20 cellular contexts compared by ENCODE assay signal in genomic region chr2:42340938-42341636, GRCh38. TPM values are rescaled to one million over a fixed set of nuclear protein-coding genes. Genes with fewer than 3 reads are reported as not detected.
DNase-seq lines count a peak whose midpoint lies in the region; ATAC-seq and TF ChIP-seq lines count a peak whose summit lies in the region.
"Had no signal": no experiment of that assay in that cellular context is flagged by ENCODE, and none has a peak within 500 bp of the region (broad histone marks: within the 10 kb centered on the region; RNA-seq: fewer than 3 reads in every experiment).

No MANE protein-coding gene starts in this region.

- no peaks in the 10 kb centered on the region for H4K20me1 ChIP-seq in GM23248 (ENCODE audit: insufficient read depth)

- H3K27ac Mint-ChIP-seq in CD4-positive, alpha-beta T cell, result peak overlapping the region; percentile 50
- peak overlapping the region; percentile 77 to 94 for H3K27ac Mint-ChIP-seq in activated naive CD4-positive, alpha-beta T cell treated with anti-CD3 and anti-CD28 coated beads, Interleukin-2, amount 50 U/mL, for 72 hours
- peak overlapping the region; percentile 69 for H3K27ac Mint-ChIP-seq in memory B cell

- DNase-seq in CD4-positive, alpha-beta T cell, result no peak
- no peak for DNase-seq in GM23248
- no peak for DNase-seq in activated naive CD4-positive, alpha-beta T cell treated with anti-CD3 and anti-CD28 coated beads, Interleukin-2, amount 50 U/mL, for 72 hours (ENCODE audit: low spot score in 2 of 2)
- DNase-seq in memory B cell (ENCODE audit: low spot score in 2 of 2), result no peak
- DNase-seq in stimulated activated CD8-positive, alpha-beta memory T cell treated with anti-CD3 and anti-CD28 coated beads, Interleukin-4, amount 100 ng/mL, for 48 hours, result no peak
- DNase-seq in occipital lobe (lab: John Stamatoyannopoulos, UW), result no peak
- no peak for DNase-seq in cerebellar cortex (ENCODE audit: low spot score)
- DNase-seq: amniotic stem cell, colonic mucosa, lower lobe of right lung, MV-4-11, NCI-H2107, NCI-H748 treated with DMSO at 0.1 percent for 48 hours, Peyer's patch, SW 1271 had no signal

- TF ChIP-seq CTCF in CD4-positive, alpha-beta T cell (IDR thresholded peaks at IDR 0.05), result no peak

- H3K27me3 ChIP-seq in CD4-positive, alpha-beta T cell (ENCODE audit: control insufficient read depth, insufficient read depth, low read length), result no peaks in the 10 kb centered on the region
- H3K27me3 ChIP-seq in GM23248 (replicated peaks; ENCODE audit: insufficient read depth), result no peaks in the 10 kb centered on the region
- H3K27me3 ChIP-seq: colonic mucosa, Peyer's patch had no signal

- H3K27me3 Mint-ChIP-seq in CD4-positive, alpha-beta T cell, result no peaks in the 10 kb centered on the region
- H3K27me3 Mint-ChIP-seq in memory B cell, result no peaks in the 10 kb centered on the region

- H3K36me3 ChIP-seq in GM23248 (ENCODE audit: low read depth), result no peaks in the 10 kb centered on the region
- H3K36me3 ChIP-seq: colonic mucosa had no signal

- H3K4me3 Mint-ChIP-seq in CD4-positive, alpha-beta T cell, result no peak overlapping the region
- no peak overlapping the region for H3K4me3 Mint-ChIP-seq in memory B cell
- H3K4me3 Mint-ChIP-seq: neural crest cell had no signal

- no peak overlapping the region for H3K4me3 ChIP-seq in GM23248
- H3K4me3 ChIP-seq: colonic mucosa, lower lobe of right lung, Peyer's patch, thoracic aorta had no signal

- peaks cover 17% of the 10 kb centered on the region for H3K4me1 ChIP-seq in GM23248 (ENCODE audit: insufficient read depth)
- H3K4me1 ChIP-seq: colonic mucosa had no signal

- peaks cover 30% of the 10 kb centered on the region for H3K4me1 Mint-ChIP-seq in CD4-positive, alpha-beta T cell (ENCODE audit: low read depth)
- peaks cover 12% of the 10 kb centered on the region for H3K4me1 Mint-ChIP-seq in memory B cell

- H3K9me3 ChIP-seq in CD4-positive, alpha-beta T cell (ENCODE audit: control insufficient read depth, low read length), result no peaks in the 10 kb centered on the region
- H3K9me3 ChIP-seq in GM23248 (ENCODE audit: low read depth), result no peaks in the 10 kb centered on the region
- H3K9me3 ChIP-seq: colonic mucosa, lower lobe of right lung, Peyer's patch, thoracic aorta had no signal

- intact Hi-C loops in CD4-positive, alpha-beta T cell (cut with DNase I, micrococcal nuclease), result no loop called here

- H3K9me2 ChIP-seq in GM23248 (ENCODE audit: insufficient read depth), result no peaks in the 10 kb centered on the region

- peaks cover 90% of the 10 kb centered on the region for H3K36me3 Mint-ChIP-seq in CD4-positive, alpha-beta T cell (ENCODE audit: low read depth)
- H3K36me3 Mint-ChIP-seq in activated naive CD4-positive, alpha-beta T cell treated with anti-CD3 and anti-CD28 coated beads, Interleukin-2, amount 50 U/mL, for 72 hours, result peaks cover 41 to 66% of the 10 kb centered on the region in 2 donors
- H3K36me3 Mint-ChIP-seq in memory B cell, result peaks cover 41% of the 10 kb centered on the region

- peaks cover 12% of the 10 kb centered on the region; the same call in 1 of the 2 replicates for H3F3A ChIP-seq in GM23248 (ENCODE audit: insufficient read depth)

- H2AFZ ChIP-seq in GM23248, result no peak overlapping the region

- CTCF ChIA-PET in CD4-positive, alpha-beta T cell (lab: Charles Lee), result no interaction called here

- WGBS in GM23248 (ENCODE audit: low coverage in 1 of 2, low lambda C conversion rate in 2 of 2, missing lambda C conversion rate in 2 of 2), 2 experiments, result 89 to 92% methylated on average over 10 of the region's 10 CpGs

- ATAC-seq in CD4-positive, alpha-beta T cell (ENCODE audit: poor library complexity), result no peak
- ATAC-seq in activated naive CD4-positive, alpha-beta T cell treated with anti-CD3 and anti-CD28 coated beads, Interleukin-2, amount 50 U/mL, for 72 hours, result peak; percentile 12 to 40
- no peak for ATAC-seq in memory B cell (ENCODE audit: low read depth)
- ATAC-seq in HG03342 (IDR thresholded peaks at IDR 0.05; ENCODE audit: unreplicated experiment), result no peak
- ATAC-seq: HCT116, lower lobe of right lung had no signal

- peaks cover 84% of the 10 kb centered on the region for H3K79me2 ChIP-seq in GM23248 (ENCODE audit: insufficient read depth)

- POLR2A ChIA-PET in CD4-positive, alpha-beta T cell (lab: Charles Lee), result interaction anchor here (1.7 kb wide), 1 partner anchor 20 kb away, joined by 5 read pairs; the partner anchor contains the start of gene COX7A2L

- H3K9me3 Mint-ChIP-seq in CD4-positive, alpha-beta T cell, result peaks cover 7% of the 10 kb centered on the region
- peaks cover 7 to 14% of the 10 kb centered on the region in 2 donors for H3K9me3 Mint-ChIP-seq in activated naive CD4-positive, alpha-beta T cell treated with anti-CD3 and anti-CD28 coated beads, Interleukin-2, amount 50 U/mL, for 72 hours
- peaks cover 3% of the 10 kb centered on the region for H3K9me3 Mint-ChIP-seq in memory B cell

- no peak overlapping the region for H3K9ac ChIP-seq in GM23248

- in situ Hi-C loops in GM23248 (cut with MboI), result no loop called here

- H3K27ac ChIP-seq in CD4-positive, alpha-beta T cell (ENCODE audit: low read depth, low read length), result no peak overlapping the region
- peak overlapping the region; percentile 83 for H3K27ac ChIP-seq in GM23248
- H3K27ac ChIP-seq: C4-2B, colonic mucosa, lower lobe of right lung, Peyer's patch had no signal

- H3K4me2 ChIP-seq in GM23248 (ENCODE audit: unreplicated experiment), result no peak overlapping the region

RNA-seq across cellular contexts. Expression of gene COX7A2L, which starts 19.9 kb away (rescaled TPM):
- total RNA-seq in CD4-positive, alpha-beta T cell, result 10 to 100 TPM; 51.3 to 57.3 TPM
- 202 and 220 TPM in 2 replicates for total RNA-seq in GM23248 (2014; rRNA removed; shearing (Covaris generic))
- polyA plus RNA-seq in GM23248 (2016; fragmentation: Nextera tagmentation; extraction: Ambion mirVana), result 166 and 177 TPM in 2 replicates
- total RNA-seq in activated naive CD4-positive, alpha-beta T cell treated with anti-CD3 and anti-CD28 coated beads, Interleukin-2, amount 50 U/mL, for 72 hours, result 100 to 1,000 TPM in 1 of 2 donors, 10 to 100 TPM in 1; 82.8 to 122 TPM
- 145 TPM for total RNA-seq in occipital lobe

Comparison
In these comparisons a context has a peak if more than half of its experiments do, and no peak if none do; other contexts are left out.
1. ATAC-seq: peak in activated naive CD4-positive, alpha-beta T cell treated with anti-CD3 and anti-CD28 coated beads, Interleukin-2, amount 50 U/mL, for 72 hours (2 of 2); none in CD4-positive, alpha-beta T cell (single experiment), memory B cell (single experiment) and HG03342 (single experiment).
2. Peak in every context shown above with its lines, with median percentiles within 50 percentile points of each other: H3K27ac Mint-ChIP-seq.